Comparison of ENCODE assay signal across 11 cellular contexts in the genomic region with DNA sequence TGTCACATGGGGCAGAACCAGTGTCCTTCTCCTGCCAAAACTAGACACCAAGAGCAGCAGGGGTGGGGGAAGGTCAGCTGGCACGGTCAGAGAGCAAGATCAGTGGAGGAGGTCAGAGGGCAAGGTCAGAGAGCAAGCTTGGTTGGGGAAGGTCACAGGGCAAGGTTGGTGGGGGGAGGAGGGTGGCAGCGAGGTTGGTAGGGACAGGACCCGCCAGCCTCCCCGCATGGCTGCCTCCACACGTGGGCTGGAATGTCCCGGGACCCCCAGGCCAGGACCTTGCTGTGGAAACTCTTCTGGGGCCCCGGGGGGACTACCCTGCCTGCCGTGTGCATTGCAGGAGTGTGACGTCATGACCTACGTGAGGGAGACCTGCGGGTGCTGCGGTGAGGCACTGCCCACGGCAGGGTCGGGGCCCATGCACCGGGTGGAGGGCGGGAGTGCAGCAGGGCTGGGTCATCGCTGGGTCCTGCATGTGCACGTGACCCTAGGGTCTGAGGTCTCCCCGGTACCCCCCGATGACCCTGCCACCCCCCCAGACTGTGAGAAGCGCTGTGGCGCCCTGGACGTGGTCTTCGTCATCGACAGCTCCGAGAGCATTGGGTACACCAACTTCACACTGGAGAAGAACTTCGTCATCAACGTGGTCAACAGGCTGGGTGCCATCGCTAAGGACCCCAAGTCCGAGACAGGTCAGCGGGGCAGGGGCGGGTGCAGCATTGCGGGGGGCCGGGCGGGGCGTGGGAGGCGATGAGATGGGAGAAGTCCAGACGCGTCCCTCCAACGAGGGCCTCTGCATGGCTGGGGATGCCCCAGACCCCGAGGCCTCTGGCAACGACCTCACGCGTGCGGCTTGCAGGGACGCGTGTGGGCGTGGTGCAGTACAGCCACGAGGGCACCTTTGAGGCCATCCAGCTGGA. TPM values are rescaled to one million over a fixed set of nuclear protein-coding genes. Genes with fewer than 3 reads are reported as not detected.
DNase-seq lines count a peak whose midpoint lies in the region; ATAC-seq and TF ChIP-seq lines count a peak whose summit lies in the region.
"Had no signal": no experiment of that assay in that cellular context is flagged by ENCODE, and none has a peak within 500 bp of the region (broad histone marks: within the 10 kb centered on the region; RNA-seq: fewer than 3 reads in every experiment).

No MANE protein-coding gene starts in this region.

- H3K27me3 Mint-ChIP-seq in activated T-cell treated with anti-CD3 and anti-CD28 coated beads, Interleukin-2, amount 50 U/mL, for 24 hours = no peaks in the 10 kb centered on the region
- H3K27me3 Mint-ChIP-seq in WTC11 (ENCODE audit: low read depth) = no peaks in the 10 kb centered on the region; the same call in 1 of the 2 replicates

- no peaks in the 10 kb centered on the region for H3K36me3 Mint-ChIP-seq in activated T-cell treated with anti-CD3 and anti-CD28 coated beads, Interleukin-2, amount 50 U/mL, for 24 hours (ENCODE audit: low read depth)
- H3K36me3 Mint-ChIP-seq in WTC11 = peaks cover 13% of the 10 kb centered on the region

- no peaks in the 10 kb centered on the region for H3K9me3 Mint-ChIP-seq in activated T-cell treated with anti-CD3 and anti-CD28 coated beads, Interleukin-2, amount 50 U/mL, for 24 hours
- H3K9me3 Mint-ChIP-seq in WTC11 = no peaks in the 10 kb centered on the region

- CTCF ChIA-PET in WTC11 (lab: Charles Lee) = interaction anchor here (0.6 kb wide), 1 partner anchor 28 kb away, joined by 4 read pairs; no protein-coding TSS in a partner anchor

- no peak for TF ChIP-seq CTCF in WTC11 (IDR thresholded peaks at IDR 0.05)
- no peak for TF ChIP-seq CTCF in left lung (IDR thresholded peaks at IDR 0.05)
- no peak for TF ChIP-seq CTCF in spleen (IDR thresholded peaks at IDR 0.05 in 8 of 11, conservative IDR thresholded peaks at IDR 0.05 in 3 of 11)

- H3K27ac ChIP-seq in left lung = no peak overlapping the region
- no peak overlapping the region for H3K27ac ChIP-seq in spleen

- H3K4me3 Mint-ChIP-seq in activated T-cell treated with anti-CD3 and anti-CD28 coated beads, Interleukin-2, amount 50 U/mL, for 24 hours = no peak overlapping the region
- no peak overlapping the region for H3K4me3 Mint-ChIP-seq in WTC11

- no peak for TF ChIP-seq POLR2A in spleen (IDR thresholded peaks at IDR 0.05)

- ATAC-seq in WTC11 (no peak), left lung (no peak)

- H3K4me1 ChIP-seq in left lung (no peaks in the 10 kb centered on the region), spleen (peaks cover 0 to 9% (median 0%) of the 10 kb centered on the region in 6 donors)

- H3K27me3 ChIP-seq in left lung (no peaks in the 10 kb centered on the region), spleen (replicated peaks in 1 of 7) (no peaks in the 10 kb centered on the region)

- no peak overlapping the region for H3K4me3 ChIP-seq in left lung
- no peak overlapping the region for H3K4me3 ChIP-seq in spleen
- H3K4me3 ChIP-seq: lung had no signal

- intact Hi-C loops in left lung (cut with DNase I) = no loop called here
- intact Hi-C loops in spleen (cut with DNase I; ENCODE audit: low total_unique reads) = no loop called here

- WGBS in spleen, 5 donors = 84 to 91% (median 90%) methylated on average over 31 to 49 of the region's 49 CpGs

- no peak overlapping the region for H3K27ac Mint-ChIP-seq in activated T-cell treated with anti-CD3 and anti-CD28 coated beads, Interleukin-2, amount 50 U/mL, for 24 hours
- no peak overlapping the region for H3K27ac Mint-ChIP-seq in WTC11

- DNase-seq in activated T-cell treated with anti-CD3 and anti-CD28 coated beads, Interleukin-2, amount 50 U/mL, for 24 hours = peak; percentile 20
- no peak for DNase-seq in activated T-cell treated with anti-CD3 and anti-CD28 coated beads for 4 hours
- DNase-seq in WTC11 (ENCODE audit: low spot score) = peak; percentile 5
- peak; percentile 28 to 80 for DNase-seq in left lung
- peak; percentile 63 for DNase-seq in spleen
- DNase-seq in cerebellar cortex (ENCODE audit: low spot score) = no peak
- no peak for DNase-seq in cerebellum (ENCODE audit: low spot score)
- DNase-seq in Kasumi-1 (lab: John Stamatoyannopoulos, UW) = no peak
- DNase-seq: NCI-H146, NCI-H510A treated with DMSO at 0.1 percent for 48 hours had no signal

- POLR2A ChIA-PET in WTC11 (lab: Charles Lee) = no interaction called here

- no peaks in the 10 kb centered on the region for H3K4me1 Mint-ChIP-seq in activated T-cell treated with anti-CD3 and anti-CD28 coated beads, Interleukin-2, amount 50 U/mL, for 24 hours (ENCODE audit: low read depth)
- no peaks in the 10 kb centered on the region for H3K4me1 Mint-ChIP-seq in WTC11

- H3K36me3 ChIP-seq in left lung (peaks cover 0 to 56% of the 10 kb centered on the region in 2 donors), spleen (peaks cover 0 to 75% (median 18%) of the 10 kb centered on the region in 6 donors)

- H3K9me3 ChIP-seq in left lung (no peaks in the 10 kb centered on the region), spleen (no peaks in the 10 kb centered on the region)

TF ChIP-seq in WTC11, 78 proteins besides CTCF, POLR2A, EP300 and RAD21:
- TF ChIP-seq ELF4 (CRISPR knock-in tag; IDR thresholded peaks at IDR 0.05; ENCODE audit: low read depth) = no peak
- no peak for TF ChIP-seq TP53 (CRISPR knock-in tag; IDR thresholded peaks at IDR 0.05)

RNA-seq across cellular contexts. Expression of a gene that starts 27.3 kb away (rescaled TPM):
- total RNA-seq in WTC11 (2021) (111 to 138 TPM (median 138 TPM) in 3 replicates), left lung (100 to 1,000 TPM; 405 to 474 TPM), spleen (100 to 1,000 TPM; 105 to 259 (median 198) TPM), cerebellum (60.3 TPM)
- polyA plus RNA-seq in spleen = 100 to 1,000 TPM; 101 to 244 (median 110) TPM

RNA-seq across cellular contexts. Expression of a gene that starts 30.2 kb away (rescaled TPM):
- total RNA-seq in WTC11 (2021) (6.1 to 9.6 TPM (median 9.5 TPM) in 3 replicates), left lung (under 1 TPM; 0.29 to 0.38 TPM), spleen (1 to 10 TPM in 1 of 7 donors, under 1 TPM in 1, not detected in 5; 0.81 to 1.7 TPM), cerebellum (0.73 TPM)
- 1 to 10 TPM in 1 of 3 donors, under 1 TPM in 2; 0.35 to 2.8 (median 0.38) TPM for polyA plus RNA-seq in spleen

RNA-seq across cellular contexts. Expression of a gene that starts 59.1 kb away (rescaled TPM):
- total RNA-seq in WTC11 (2021) (56.5 to 61.7 TPM (median 57.6 TPM) in 3 replicates), left lung (10 to 100 TPM in 1 of 2 donors, 1 to 10 TPM in 1; 5.0 to 10.3 TPM), spleen (10 to 100 TPM in 2 of 7 donors, 1 to 10 TPM in 5; 4.4 to 10.5 (median 7.7) TPM), cerebellum (6.0 TPM)
- 10 to 100 TPM; 10.8 to 13.4 (median 13.1) TPM for polyA plus RNA-seq in spleen

Comparison
In these comparisons a context has a peak if more than half of its experiments do, and no peak if none do; other contexts are left out.
1. DNase-seq: peak in activated T-cell treated with anti-CD3 and anti-CD28 coated beads, Interleukin-2, amount 50 U/mL, for 24 hours (single experiment), WTC11 (single experiment), left lung (2 of 2) and spleen (single experiment); none in activated T-cell treated with anti-CD3 and anti-CD28 coated beads for 4 hours (single experiment), cerebellar cortex (single experiment), cerebellum (single experiment) and Kasumi-1 (0 of 2).